Comparison of ENCODE assay signal across 33 cellular contexts in genomic region chr2:211692689-211693088, GRCh38.
"Had no signal": no experiment of that assay in that cellular context is flagged by ENCODE, and none has a peak within 500 bp of the region (broad histone marks: within the 10 kb centered on the region; RNA-seq: fewer than 3 reads in every experiment).

No MANE protein-coding gene starts in this region.

- H3K27me3 ChIP-seq: MG63 had no signal

- H3K4me3 ChIP-seq: MG63 had no signal

- H3K4me2 ChIP-seq: KMS-11 had no signal

- H3K27ac ChIP-seq: KMS-11 had no signal

- H3K9ac ChIP-seq: KMS-11 had no signal

- H3K9me3 ChIP-seq: MG63 had no signal

- H3K36me3 ChIP-seq: MG63 had no signal

- DNase-seq: Karpas-422, Kasumi-1, MG63, MM.1S, MV-4-11, NCI-H1048, NCI-H1092, NCI-H1092 treated with DMSO at 0.1 percent for 48 hours, NCI-H1105, NCI-H1105 treated with DMSO at 0.1 percent for 48 hours, NCI-H1417 treated with DMSO at 0.1 percent for 48 hours, NCI-H1436, NCI-H1436 treated with DMSO at 0.1 percent for 48 hours, NCI-H146, NCI-H1694, NCI-H1694 treated with DMSO at 0.1 percent for 48 hours, NCI-H187, NCI-H187 treated with DMSO at 0.1 percent for 48 hours, NCI-H1930, NCI-H2029, NCI-H2029 treated with DMSO at 0.1 percent for 48 hours, NCI-H2081, NCI-H2081 treated with DMSO at 0.1 percent for 48 hours, NCI-H2107, NCI-H2171, NCI-H2171 treated with DMSO at 0.1 percent for 48 hours, NCI-H2227 treated with DMSO at 0.1 percent for 48 hours, NCI-H226, NCI-H345, NCI-H446, NCI-H446 treated with DMSO at 0.1 percent for 48 hours, NCI-H510A had no signal
